7 cellular contexts compared by ENCODE assay signal in genomic region chr4:12961713-12962112, GRCh38.
"Had no signal": no experiment of that assay in that cellular context is flagged by ENCODE, and none has a peak within 500 bp of the region (broad histone marks: within the 10 kb centered on the region; RNA-seq: fewer than 3 reads in every experiment).

No MANE protein-coding gene starts in this region.

- H3K4me2 ChIP-seq: KMS-11 had no signal

- FAIRE-seq: HTR-8/SVneo, K562 had no signal

- H3K4me3 ChIP-seq: K562 had no signal

- DNase-seq: IMR-90, KBM-7, KG1 had no signal

- ATAC-seq: K562 had no signal

- H3K27ac ChIP-seq: HL-60, KMS-11 had no signal

- H3K9ac ChIP-seq: KMS-11 had no signal
